12 cellular contexts compared by ENCODE assay signal in the genomic region with DNA sequence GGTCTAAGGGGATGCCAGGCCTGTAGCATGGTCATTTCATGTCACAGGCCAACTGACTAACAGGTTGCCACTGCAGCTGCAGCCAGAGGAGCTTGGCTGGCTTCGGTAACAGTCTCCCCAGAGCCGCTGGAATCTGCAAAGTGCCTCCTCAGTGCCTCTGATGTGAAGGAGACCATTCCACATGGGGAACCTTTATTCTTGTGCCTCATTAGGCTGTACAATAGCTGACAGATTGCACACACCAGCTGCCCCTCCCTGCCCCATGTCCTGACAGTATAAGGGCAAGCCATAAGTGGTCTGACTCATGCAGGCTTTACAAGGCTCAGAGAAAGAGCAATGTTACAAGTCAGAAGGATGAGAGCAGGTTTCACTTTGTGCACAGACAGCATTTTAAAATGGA.
DNase-seq lines count a peak whose midpoint lies in the region; ATAC-seq and TF ChIP-seq lines count a peak whose summit lies in the region.
"Had no signal": no experiment of that assay in that cellular context is flagged by ENCODE, and none has a peak within 500 bp of the region (broad histone marks: within the 10 kb centered on the region; RNA-seq: fewer than 3 reads in every experiment).

No MANE protein-coding gene starts in this region.

- peak overlapping the region in 1 of 2 experiments; percentile 9 for H3K4ac ChIP-seq in mesenchymal stem cell (ENCODE audit: low read depth in 1 of 2, low read length in 2 of 2)

- H3K79me2 ChIP-seq in Loucy (ENCODE audit: insufficient read depth, low read length): no peaks in the 10 kb centered on the region

- no peak overlapping the region for H3K27ac ChIP-seq in mesenchymal stem cell (ENCODE audit: low read length, poor library complexity, severe bottlenecking)
- no peak overlapping the region for H3K27ac ChIP-seq in effector memory CD4-positive, alpha-beta T cell (ENCODE audit: insufficient read depth, low read length, poor library complexity, severe bottlenecking)
- H3K27ac ChIP-seq: esophagus squamous epithelium had no signal

- no peaks in the 10 kb centered on the region for H3K9me2 ChIP-seq in Loucy (replicated peaks; ENCODE audit: low read depth, low read length)

- H4K91ac ChIP-seq in mesenchymal stem cell (ENCODE audit: low read length): no peak overlapping the region

- H2BK12ac ChIP-seq in mesenchymal stem cell (ENCODE audit: low read length in 2 of 2): peak overlapping the region in 1 of 2 experiments; percentile 47

- H3K4me1 ChIP-seq in BE2C (no peaks in the 10 kb centered on the region), Loucy (ENCODE audit: insufficient read depth, low read length, poor library complexity, severe bottlenecking) (no peaks in the 10 kb centered on the region), mesenchymal stem cell (ENCODE audit: control insufficient read depth, insufficient read depth, low read depth, low read length) (peaks cover 2% of the 10 kb centered on the region)
- no peaks in the 10 kb centered on the region for H3K4me1 ChIP-seq in effector memory CD4-positive, alpha-beta T cell (ENCODE audit: control insufficient read depth, insufficient read depth, low read length, poor library complexity, severe bottlenecking)
- H3K4me1 ChIP-seq: esophagus squamous epithelium had no signal

- H3K27me3 Mint-ChIP-seq in WTC11 (ENCODE audit: low read depth) (no peaks in the 10 kb centered on the region), endothelial cell (ENCODE audit: unreplicated experiment) (no peaks in the 10 kb centered on the region)
- H3K27me3 Mint-ChIP-seq: naive B cell had no signal

- H3K36me3 Mint-ChIP-seq in WTC11 (no peaks in the 10 kb centered on the region), endothelial cell (ENCODE audit: low read depth, unreplicated experiment) (no peaks in the 10 kb centered on the region)
- H3K36me3 Mint-ChIP-seq: naive B cell had no signal

- no peak overlapping the region for H2BK120ac ChIP-seq in mesenchymal stem cell (ENCODE audit: low read depth, low read length)

- no peak overlapping the region for H2AK5ac ChIP-seq in mesenchymal stem cell (ENCODE audit: low read length, severe bottlenecking)

- peak; percentile 33; the same call in 1 of the 2 replicates for ATAC-seq in WTC11
- no peak for ATAC-seq in GM18520 (IDR thresholded peaks at IDR 0.05; ENCODE audit: unreplicated experiment)

- no peak overlapping the region for H4K8ac ChIP-seq in mesenchymal stem cell (ENCODE audit: low read length)

- H3K4me1 Mint-ChIP-seq in WTC11 (peaks cover 29% of the 10 kb centered on the region), endothelial cell (ENCODE audit: unreplicated experiment) (no peaks in the 10 kb centered on the region)
- H3K4me1 Mint-ChIP-seq: naive B cell had no signal

- H2BK5ac ChIP-seq in mesenchymal stem cell (ENCODE audit: low read depth, low read length, poor library complexity, severe bottlenecking): no peak overlapping the region

- H3K14ac ChIP-seq in mesenchymal stem cell (ENCODE audit: low read length in 2 of 2): no peak overlapping the region

- H2BK15ac ChIP-seq in mesenchymal stem cell (ENCODE audit: low read depth, poor library complexity, severe bottlenecking): no peak overlapping the region

- H3K4me3 ChIP-seq in BE2C (ENCODE audit: low read depth, low read length): no peak overlapping the region
- no peak overlapping the region for H3K4me3 ChIP-seq in Loucy (ENCODE audit: low read length, poor library complexity, severe bottlenecking)
- peak overlapping the region in 1 of 2 experiments; percentile 50 for H3K4me3 ChIP-seq in mesenchymal stem cell (ENCODE audit: insufficient read depth in 1 of 2, low read depth in 1 of 2, low read length in 2 of 2)
- H3K4me3 ChIP-seq in effector memory CD4-positive, alpha-beta T cell (ENCODE audit: insufficient read depth, low read depth, low read length, poor library complexity, severe bottlenecking): no peak overlapping the region
- H3K4me3 ChIP-seq: esophagus squamous epithelium had no signal

- CTCF ChIA-PET in WTC11 (lab: Charles Lee): no interaction called here

- H4K20me1 ChIP-seq in Loucy (ENCODE audit: insufficient read depth, low read length, poor library complexity, severe bottlenecking): no peaks in the 10 kb centered on the region

- H3K9ac ChIP-seq in Loucy (ENCODE audit: low read depth, low read length, poor library complexity, severe bottlenecking): no peak overlapping the region
- H3K9ac ChIP-seq in mesenchymal stem cell (ENCODE audit: low read length): peak overlapping the region; percentile 44

- H3K4me2 ChIP-seq in Loucy (ENCODE audit: low read depth, low read length, poor library complexity, severe bottlenecking) (no peak overlapping the region), mesenchymal stem cell (ENCODE audit: low read length, poor library complexity, severe bottlenecking) (no peak overlapping the region)

- no peak overlapping the region for H3K18ac ChIP-seq in mesenchymal stem cell (ENCODE audit: low read depth in 1 of 2, low read length in 2 of 2)

- H3K36me3 ChIP-seq in BE2C: no peaks in the 10 kb centered on the region
- H3K36me3 ChIP-seq in Loucy (ENCODE audit: insufficient read depth, low read length): no peaks in the 10 kb centered on the region
- H3K36me3 ChIP-seq in mesenchymal stem cell (ENCODE audit: control insufficient read depth in 1 of 2, insufficient read depth in 2 of 2, low read depth in 1 of 2, low read length in 2 of 2): no peaks in the 10 kb centered on the region
- H3K36me3 ChIP-seq in effector memory CD4-positive, alpha-beta T cell (ENCODE audit: control insufficient read depth, insufficient read depth, low read length): no peaks in the 10 kb centered on the region
- H3K36me3 ChIP-seq: esophagus squamous epithelium had no signal

- no peak overlapping the region for H3K27ac Mint-ChIP-seq in WTC11
- H3K27ac Mint-ChIP-seq in endothelial cell (ENCODE audit: unreplicated experiment): no peak overlapping the region
- H3K27ac Mint-ChIP-seq: naive B cell had no signal

- WGBS in mesenchymal stem cell: 52% methylated on average over 2 of the region's 2 CpGs

- no peaks in the 10 kb centered on the region for H3K27me3 ChIP-seq in BE2C
- H3K27me3 ChIP-seq in Loucy (ENCODE audit: insufficient read depth, low read length, poor library complexity, severe bottlenecking): no peaks in the 10 kb centered on the region
- no peaks in the 10 kb centered on the region for H3K27me3 ChIP-seq in mesenchymal stem cell (ENCODE audit: control insufficient read depth in 1 of 2, insufficient read depth in 1 of 2, low read length in 2 of 2)
- no peaks in the 10 kb centered on the region for H3K27me3 ChIP-seq in effector memory CD4-positive, alpha-beta T cell (replicated peaks; ENCODE audit: control insufficient read depth, insufficient read depth, low read length, poor library complexity, severe bottlenecking)
- H3K27me3 ChIP-seq: esophagus squamous epithelium had no signal

- H3K4me3 Mint-ChIP-seq in WTC11 (no peak overlapping the region), endothelial cell (ENCODE audit: unreplicated experiment) (no peak overlapping the region)
- H3K4me3 Mint-ChIP-seq: naive B cell had no signal

- H3K9me3 ChIP-seq in BE2C (no peaks in the 10 kb centered on the region), Loucy (ENCODE audit: insufficient read depth, low read depth, low read length) (no peaks in the 10 kb centered on the region), mesenchymal stem cell (ENCODE audit: control insufficient read depth, low read length) (no peaks in the 10 kb centered on the region)
- no peaks in the 10 kb centered on the region for H3K9me3 ChIP-seq in effector memory CD4-positive, alpha-beta T cell (ENCODE audit: control insufficient read depth, low read length)
- H3K9me3 ChIP-seq: esophagus squamous epithelium had no signal

- H3K9me3 Mint-ChIP-seq in WTC11 (no peaks in the 10 kb centered on the region), endothelial cell (ENCODE audit: unreplicated experiment) (no peaks in the 10 kb centered on the region)

- TF ChIP-seq CTCF in BE2C (IDR thresholded peaks at IDR 0.05; ENCODE audit: low read depth, low read length): no peak
- TF ChIP-seq CTCF in Loucy (conservative IDR thresholded peaks at IDR 0.05; ENCODE audit: low read length): no peak
- no peak for TF ChIP-seq CTCF in WTC11 (IDR thresholded peaks at IDR 0.05)
- TF ChIP-seq CTCF in endothelial cell (IDR thresholded peaks at IDR 0.05; ENCODE audit: unreplicated experiment): no peak

- no peaks in the 10 kb centered on the region for H3K79me1 ChIP-seq in mesenchymal stem cell (replicated peaks; ENCODE audit: low read length, poor library complexity, severe bottlenecking)

- H3F3A ChIP-seq in Loucy (ENCODE audit: low read depth): no peaks in the 10 kb centered on the region

- H2AFZ ChIP-seq in Loucy (ENCODE audit: low read length): 0 out of 2 replicates have a peak overlapping the region, but pooled peaks have one; percentile 32
- no peak overlapping the region for H2AFZ ChIP-seq in mesenchymal stem cell (ENCODE audit: low read depth, low read length)

- DNase-seq in BE2C: peak; percentile 11
- no peak for DNase-seq in WTC11 (ENCODE audit: low spot score)
- DNase-seq in mesenchymal stem cell: peak; percentile 88
- DNase-seq in effector memory CD4-positive, alpha-beta T cell: no peak
- DNase-seq in endothelial cell (ENCODE audit: low spot score): no peak
- no peak for DNase-seq in mesenteric fat pad (ENCODE audit: low spot score)
- DNase-seq: activated effector memory CD4-positive, alpha-beta T cell treated with anti-CD3 and anti-CD28 coated beads, Interleukin-2, amount 50 U/mL, for 16 hours; esophagus squamous epithelium; naive B cell; NCI-H2029 treated with DMSO at 0.1 percent for 48 hours had no signal

- H3K23ac ChIP-seq in mesenchymal stem cell (ENCODE audit: low read length in 2 of 2): no peak overlapping the region

- POLR2A ChIA-PET in WTC11 (lab: Charles Lee): no interaction called here

TF ChIP-seq in WTC11, 78 proteins besides CTCF, POLR2A, EP300 and RAD21 (continues in another document):
- TF ChIP-seq ZNF219 (CRISPR knock-in tag; IDR thresholded peaks at IDR 0.05; ENCODE audit: borderline replicate concordance): no peak
- TF ChIP-seq, protein P1, sequence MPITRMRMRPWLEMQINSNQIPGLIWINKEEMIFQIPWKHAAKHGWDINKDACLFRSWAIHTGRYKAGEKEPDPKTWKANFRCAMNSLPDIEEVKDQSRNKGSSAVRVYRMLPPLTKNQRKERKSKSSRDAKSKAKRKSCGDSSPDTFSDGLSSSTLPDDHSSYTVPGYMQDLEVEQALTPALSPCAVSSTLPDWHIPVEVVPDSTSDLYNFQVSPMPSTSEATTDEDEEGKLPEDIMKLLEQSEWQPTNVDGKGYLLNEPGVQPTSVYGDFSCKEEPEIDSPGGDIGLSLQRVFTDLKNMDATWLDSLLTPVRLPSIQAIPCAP (CRISPR knock-in tag; IDR thresholded peaks at IDR 0.05): no peak

Comparison
In these comparisons a context has a peak if more than half of its experiments do, and no peak if none do; other contexts are left out.
1. DNase-seq: peak in BE2C (single experiment) and mesenchymal stem cell (single experiment); none in WTC11 (single experiment), effector memory CD4-positive, alpha-beta T cell (0 of 3), endothelial cell (single experiment) and mesenteric fat pad (single experiment).